In genomic region chr18:28132084-28132483, GRCh38 we compare ENCODE assay signal across 16 cellular contexts. TPM values are rescaled to one million over a fixed set of nuclear protein-coding genes. Genes with fewer than 3 reads are reported as not detected.
DNase-seq lines count a peak whose midpoint lies in the region; ATAC-seq and TF ChIP-seq lines count a peak whose summit lies in the region.
"Had no signal": no experiment of that assay in that cellular context is flagged by ENCODE, and none has a peak within 500 bp of the region (broad histone marks: within the 10 kb centered on the region; RNA-seq: fewer than 3 reads in every experiment).

No MANE protein-coding gene starts in this region.

- no peaks in the 10 kb centered on the region for H3K36me3 ChIP-seq in BE2C

- H3K4me1 ChIP-seq in BE2C = peaks cover 13% of the 10 kb centered on the region

- H3K4me3 Mint-ChIP-seq in activated CD4-positive, alpha-beta memory T cell treated with anti-CD3 and anti-CD28 coated beads for 36 hours = no peak overlapping the region
- H3K4me3 Mint-ChIP-seq: CD4-positive, CD25-positive, alpha-beta regulatory T cell; H9 had no signal

- no peak overlapping the region for H3K27ac Mint-ChIP-seq in activated CD4-positive, alpha-beta memory T cell treated with anti-CD3 and anti-CD28 coated beads for 36 hours
- H3K27ac Mint-ChIP-seq: CD4-positive, CD25-positive, alpha-beta regulatory T cell; H9 had no signal

- H3K9me3 ChIP-seq in BE2C = no peaks in the 10 kb centered on the region
- H3K9me3 ChIP-seq: Caco-2 had no signal

- H3K4me1 Mint-ChIP-seq in activated CD4-positive, alpha-beta memory T cell treated with anti-CD3 and anti-CD28 coated beads for 36 hours (ENCODE audit: low read depth) = no peaks in the 10 kb centered on the region
- H3K4me1 Mint-ChIP-seq: CD4-positive, CD25-positive, alpha-beta regulatory T cell had no signal

- no peaks in the 10 kb centered on the region for H3K27me3 ChIP-seq in BE2C

- no peaks in the 10 kb centered on the region for H3K27me3 Mint-ChIP-seq in activated CD4-positive, alpha-beta memory T cell treated with anti-CD3 and anti-CD28 coated beads for 36 hours
- H3K27me3 Mint-ChIP-seq: CD4-positive, CD25-positive, alpha-beta regulatory T cell had no signal

- H3K9me3 Mint-ChIP-seq in activated CD4-positive, alpha-beta memory T cell treated with anti-CD3 and anti-CD28 coated beads for 36 hours = peaks cover 13% of the 10 kb centered on the region
- H3K9me3 Mint-ChIP-seq: H9 had no signal

- CTCF ChIA-PET in activated CD4-positive, alpha-beta memory T cell treated with anti-CD3 and anti-CD28 coated beads for 36 hours (lab: Charles Lee) = no interaction called here

- peak overlapping the region; percentile 9; the same call in 1 of the 2 replicates for H3K4me3 ChIP-seq in BE2C (ENCODE audit: low read depth, low read length)

- ATAC-seq in HG02852 (IDR thresholded peaks at IDR 0.05; ENCODE audit: unreplicated experiment) (no peak), GM19324 (IDR thresholded peaks at IDR 0.05; ENCODE audit: low FRiP score, unreplicated experiment) (no peak)
- ATAC-seq: Panc1 had no signal

- POLR2A ChIA-PET in activated CD4-positive, alpha-beta memory T cell treated with anti-CD3 and anti-CD28 coated beads for 36 hours (lab: Charles Lee) = no interaction called here

- DNase-seq in BE2C (peak; percentile 51), HuH-7 (ENCODE audit: low spot score) (peak; percentile 6), amniotic epithelial cell (ENCODE audit: low read depth) (peak; percentile 84), left kidney (ENCODE audit: low read depth, low spot score) (peak; percentile 44), NCI-H1694 (lab: John Stamatoyannopoulos, UW) (no peak)
- no peak for DNase-seq in activated CD4-positive, alpha-beta memory T cell treated with anti-CD3 and anti-CD28 coated beads for 36 hours
- DNase-seq: Caco-2; CD4-positive, CD25-positive, alpha-beta regulatory T cell; H9; KBM-7; NCI-H146; NCI-H2081 treated with DMSO at 0.1 percent for 48 hours; NCI-H510A treated with DMSO at 0.1 percent for 48 hours had no signal

- intact Hi-C loops in activated CD4-positive, alpha-beta memory T cell treated with anti-CD3 and anti-CD28 coated beads for 36 hours (cut with micrococcal nuclease) = no loop called here

- no peak for TF ChIP-seq CTCF in BE2C (IDR thresholded peaks at IDR 0.05; ENCODE audit: low read depth, low read length)

- no peaks in the 10 kb centered on the region for H3K36me3 Mint-ChIP-seq in activated CD4-positive, alpha-beta memory T cell treated with anti-CD3 and anti-CD28 coated beads for 36 hours
- H3K36me3 Mint-ChIP-seq: CD4-positive, CD25-positive, alpha-beta regulatory T cell had no signal

RNA-seq across cellular contexts. Expression of gene CDH2, which starts 44.8 kb away (rescaled TPM):
- polyA plus RNA-seq in BE2C (2012; ENCODE audit: insufficient read depth, insufficient read length, low read depth) = 78.9 TPM
- not detected for total RNA-seq in activated CD4-positive, alpha-beta memory T cell treated with anti-CD3 and anti-CD28 coated beads for 36 hours
- total RNA-seq: CD4-positive, CD25-positive, alpha-beta regulatory T cell had no signal
- polyA plus RNA-seq: CD4-positive, CD25-positive, alpha-beta regulatory T cell had no signal

Comparison
In these comparisons a context has a peak if more than half of its experiments do, and no peak if none do; other contexts are left out.
1. DNase-seq: peak in BE2C (single experiment), HuH-7 (single experiment), amniotic epithelial cell (single experiment) and left kidney (single experiment); none in activated CD4-positive, alpha-beta memory T cell treated with anti-CD3 and anti-CD28 coated beads for 36 hours (single experiment) and NCI-H1694 (single experiment).